Comparison of ENCODE assay signal across 7 cellular contexts in the genomic region with DNA sequence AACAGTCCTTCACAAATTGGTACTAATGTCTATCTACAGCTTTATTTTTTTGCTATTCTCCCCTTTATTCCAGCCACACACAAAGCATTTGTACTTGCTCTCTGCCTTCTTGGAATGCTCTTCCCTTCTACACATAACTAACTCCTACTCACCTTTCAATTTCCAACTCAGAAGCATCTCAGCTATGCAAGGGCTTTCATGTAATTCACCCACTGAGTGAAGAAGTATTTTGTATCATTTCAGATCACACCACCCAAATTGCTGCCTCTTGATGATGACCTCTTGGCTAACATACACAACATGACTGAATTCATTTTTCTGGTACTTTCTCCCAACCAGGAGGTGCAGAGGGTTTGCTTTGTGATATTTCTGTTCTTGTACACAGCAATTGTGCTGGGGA. TPM values are rescaled to one million over a fixed set of nuclear protein-coding genes. Genes with fewer than 3 reads are reported as not detected.
"Had no signal": no experiment of that assay in that cellular context is flagged by ENCODE, and none has a peak within 500 bp of the region (broad histone marks: within the 10 kb centered on the region; RNA-seq: fewer than 3 reads in every experiment).

A gene with protein sequence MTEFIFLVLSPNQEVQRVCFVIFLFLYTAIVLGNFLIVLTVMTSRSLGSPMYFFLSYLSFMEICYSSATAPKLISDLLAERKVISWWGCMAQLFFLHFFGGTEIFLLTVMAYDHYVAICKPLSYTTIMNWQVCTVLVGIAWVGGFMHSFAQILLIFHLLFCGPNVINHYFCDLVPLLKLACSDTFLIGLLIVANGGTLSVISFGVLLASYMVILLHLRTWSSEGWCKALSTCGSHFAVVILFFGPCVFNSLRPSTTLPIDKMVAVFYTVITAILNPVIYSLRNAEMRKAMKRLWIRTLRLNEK (plus strand): TSS at position 301 of the 400 bp plus-strand sequence. CDS start 0 bp downstream, at position 301.

- H3K27ac ChIP-seq: HL-60 had no signal

- H3K36me3 Mint-ChIP-seq: IgD-negative memory B cell had no signal

- DNase-seq: IMR-90 had no signal

- H3K4me1 Mint-ChIP-seq: IgD-negative memory B cell had no signal

- H3K27ac Mint-ChIP-seq: IgD-negative memory B cell had no signal

- ATAC-seq: HepG2, K562 had no signal

- H3K4me3 ChIP-seq: K562 had no signal

- H3K4me3 Mint-ChIP-seq: IgD-negative memory B cell had no signal

RNA-seq across cellular contexts. Expression of the gene that starts here (rescaled TPM):
- total RNA-seq: HepG2, HT-29, HT1080, IMR-90, K562 had no signal
- polyA plus RNA-seq: HepG2, IgD-negative memory B cell, IMR-90, K562 had no signal
